1 cellular context compared by ENCODE assay signal in the genomic region with DNA sequence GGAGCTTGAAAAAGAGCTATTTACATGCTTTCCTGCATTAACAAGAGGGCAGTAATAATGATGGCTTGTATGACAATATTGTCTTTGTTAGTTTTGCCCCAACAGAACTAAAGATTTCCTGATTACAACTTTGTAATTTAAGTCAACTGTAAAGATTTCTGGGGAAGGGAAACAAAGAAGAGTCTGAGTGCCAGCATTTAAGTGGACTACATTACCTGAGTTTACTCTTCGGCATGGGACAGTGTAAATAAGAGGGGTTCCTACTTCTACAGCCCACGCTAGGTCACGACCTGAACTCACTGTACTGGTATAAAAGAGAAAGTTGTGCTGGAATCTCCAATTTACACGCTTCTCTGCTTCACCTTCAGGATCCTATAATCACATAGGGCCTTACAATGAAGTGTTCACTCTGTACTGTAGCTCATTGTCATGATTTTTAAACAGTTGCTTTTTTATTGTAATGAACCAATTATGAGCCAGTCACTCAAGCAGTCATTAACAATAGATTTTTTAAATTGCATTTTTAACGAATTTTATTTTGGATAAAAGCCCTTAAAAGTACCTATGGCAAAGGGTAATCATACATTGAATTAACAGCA.
A peak's percentile ranks its signal among the peaks of the same experiment; 100 is the strongest.
TF ChIP-seq lines count a peak whose summit lies in the region.

No MANE protein-coding gene starts in this region.

TF ChIP-seq in HEK293, 187 proteins besides CTCF, POLR2A, EP300 and RAD21:
- TF ChIP-seq GLI2 (tag by site-specific recombination; IDR thresholded peaks at IDR 0.05; ENCODE audit: borderline replicate concordance, low read depth) (no peak), ZNF510 (tag by site-specific recombination; IDR thresholded peaks at IDR 0.05; ENCODE audit: insufficient replicate concordance) (no peak), FEZF1 (tag by site-specific recombination; IDR thresholded peaks at IDR 0.05) (no peak), ZNF785 (tag by site-specific recombination; IDR thresholded peaks at IDR 0.05) (no peak), ZNF175 (tag by site-specific recombination; IDR thresholded peaks at IDR 0.05) (no peak), IKZF3 (tag by site-specific recombination; IDR thresholded peaks at IDR 0.05) (no peak), ZNF792 (tag by site-specific recombination; IDR thresholded peaks at IDR 0.05) (no peak)
- TF ChIP-seq, protein P1, sequence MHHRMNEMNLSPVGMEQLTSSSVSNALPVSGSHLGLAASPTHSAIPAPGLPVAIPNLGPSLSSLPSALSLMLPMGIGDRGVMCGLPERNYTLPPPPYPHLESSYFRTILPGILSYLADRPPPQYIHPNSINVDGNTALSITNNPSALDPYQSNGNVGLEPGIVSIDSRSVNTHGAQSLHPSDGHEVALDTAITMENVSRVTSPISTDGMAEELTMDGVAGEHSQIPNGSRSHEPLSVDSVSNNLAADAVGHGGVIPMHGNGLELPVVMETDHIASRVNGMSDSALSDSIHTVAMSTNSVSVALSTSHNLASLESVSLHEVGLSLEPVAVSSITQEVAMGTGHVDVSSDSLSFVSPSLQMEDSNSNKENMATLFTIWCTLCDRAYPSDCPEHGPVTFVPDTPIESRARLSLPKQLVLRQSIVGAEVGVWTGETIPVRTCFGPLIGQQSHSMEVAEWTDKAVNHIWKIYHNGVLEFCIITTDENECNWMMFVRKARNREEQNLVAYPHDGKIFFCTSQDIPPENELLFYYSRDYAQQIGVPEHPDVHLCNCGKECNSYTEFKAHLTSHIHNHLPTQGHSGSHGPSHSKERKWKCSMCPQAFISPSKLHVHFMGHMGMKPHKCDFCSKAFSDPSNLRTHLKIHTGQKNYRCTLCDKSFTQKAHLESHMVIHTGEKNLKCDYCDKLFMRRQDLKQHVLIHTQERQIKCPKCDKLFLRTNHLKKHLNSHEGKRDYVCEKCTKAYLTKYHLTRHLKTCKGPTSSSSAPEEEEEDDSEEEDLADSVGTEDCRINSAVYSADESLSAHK (tag by site-specific recombination; IDR thresholded peaks at IDR 0.05): no peak
- TF ChIP-seq, protein P2, sequence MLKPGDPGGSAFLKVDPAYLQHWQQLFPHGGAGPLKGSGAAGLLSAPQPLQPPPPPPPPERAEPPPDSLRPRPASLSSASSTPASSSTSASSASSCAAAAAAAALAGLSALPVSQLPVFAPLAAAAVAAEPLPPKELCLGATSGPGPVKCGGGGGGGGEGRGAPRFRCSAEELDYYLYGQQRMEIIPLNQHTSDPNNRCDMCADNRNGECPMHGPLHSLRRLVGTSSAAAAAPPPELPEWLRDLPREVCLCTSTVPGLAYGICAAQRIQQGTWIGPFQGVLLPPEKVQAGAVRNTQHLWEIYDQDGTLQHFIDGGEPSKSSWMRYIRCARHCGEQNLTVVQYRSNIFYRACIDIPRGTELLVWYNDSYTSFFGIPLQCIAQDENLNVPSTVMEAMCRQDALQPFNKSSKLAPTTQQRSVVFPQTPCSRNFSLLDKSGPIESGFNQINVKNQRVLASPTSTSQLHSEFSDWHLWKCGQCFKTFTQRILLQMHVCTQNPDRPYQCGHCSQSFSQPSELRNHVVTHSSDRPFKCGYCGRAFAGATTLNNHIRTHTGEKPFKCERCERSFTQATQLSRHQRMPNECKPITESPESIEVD (tag by site-specific recombination; IDR thresholded peaks at IDR 0.05): peak; percentile 61
